Comparison of ENCODE assay signal across 8 cellular contexts in the genomic region with DNA sequence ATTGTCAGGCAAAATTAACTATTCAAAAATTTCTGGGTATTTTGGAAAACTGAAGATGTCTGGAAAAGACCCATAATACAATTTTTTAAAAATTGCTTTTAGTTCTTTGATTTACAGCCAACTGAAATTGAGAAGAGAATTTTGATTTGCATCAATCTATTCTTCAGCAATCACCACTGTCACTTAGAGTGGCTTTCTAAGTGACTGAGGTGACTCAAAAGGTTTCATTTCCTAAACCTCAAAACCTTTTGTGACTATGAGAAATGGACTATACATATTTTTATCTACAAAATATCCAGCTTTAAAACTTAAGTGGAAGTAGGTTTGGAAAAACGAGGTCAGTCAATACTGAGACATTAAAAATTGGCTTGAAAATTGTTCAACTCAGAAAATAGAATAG.
"Had no signal": no experiment of that assay in that cellular context is flagged by ENCODE, and none has a peak within 500 bp of the region (broad histone marks: within the 10 kb centered on the region; RNA-seq: fewer than 3 reads in every experiment).

No MANE protein-coding gene starts in this region.

- H2AFZ ChIP-seq: GM23338 had no signal

- H3K4me2 ChIP-seq: GM23338, KMS-11 had no signal

- H3K27ac ChIP-seq: HL-60, KMS-11 had no signal

- H3K9ac ChIP-seq: KMS-11 had no signal

- DNase-seq: H9, HCEC 1CT, Karpas-422, KBM-7 had no signal

- H3K4me3 ChIP-seq: GM23338 had no signal

- ATAC-seq: GM23338, HepG2 had no signal
